ENCODE assay signal across 18 cellular contexts in the genomic region with DNA sequence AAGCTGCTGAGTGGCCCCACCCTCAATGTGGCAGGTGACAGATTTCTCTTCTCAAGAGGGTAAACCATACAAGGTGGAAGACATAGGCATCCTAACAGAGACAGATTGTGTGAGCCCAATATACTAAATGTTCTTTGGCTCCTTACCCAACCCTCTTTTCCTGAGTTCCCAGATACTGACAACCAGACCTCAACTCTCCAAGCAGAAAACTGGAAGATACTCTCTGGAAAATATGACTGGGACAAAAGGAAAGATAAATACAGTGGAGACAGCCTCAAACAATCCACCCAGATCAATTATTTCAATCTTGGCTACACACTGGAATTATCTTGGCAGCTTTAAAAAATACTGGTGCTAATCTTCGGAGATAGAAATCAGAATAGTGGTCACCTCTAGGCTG. TPM values are rescaled to one million over a fixed set of nuclear protein-coding genes. Genes with fewer than 3 reads are reported as not detected.
A peak's percentile ranks its signal among the peaks of the same experiment; 100 is the strongest.
DNase-seq lines count a peak whose midpoint lies in the region; ATAC-seq and TF ChIP-seq lines count a peak whose summit lies in the region.
"Had no signal": no experiment of that assay in that cellular context is flagged by ENCODE, and none has a peak within 500 bp of the region (broad histone marks: within the 10 kb centered on the region; RNA-seq: fewer than 3 reads in every experiment).

No MANE protein-coding gene starts in this region.

- H3K4me1 ChIP-seq in right cardiac atrium (ENCODE audit: control insufficient read depth, insufficient read depth, low read length) = peaks cover 11% of the 10 kb centered on the region
- peaks cover 52% of the 10 kb centered on the region for H3K4me1 ChIP-seq in left ventricle myocardium inferior
- 0 out of 2 replicates have a peak, but pooled peaks cover 3% of the 10 kb centered on the region for H3K4me1 ChIP-seq in Panc1 (ENCODE audit: control insufficient read depth, insufficient read depth, low read length)
- H3K4me1 ChIP-seq in aorta (ENCODE audit: control insufficient read depth in 1 of 2, insufficient read depth in 2 of 2, low read length in 2 of 2) = peaks cover 3% of the 10 kb centered on the region in 2 donors
- H3K4me1 ChIP-seq: BE2C had no signal

- 65% methylated on average over 1 of the region's 1 CpG for WGBS in right cardiac atrium
- WGBS in aorta, 2 donors = 29 to 35% methylated on average over 1 of the region's 1 CpG

- no peaks in the 10 kb centered on the region for H3K9me3 ChIP-seq in right cardiac atrium (ENCODE audit: control insufficient read depth, low read length)
- no peaks in the 10 kb centered on the region for H3K9me3 ChIP-seq in left ventricle myocardium inferior (replicated peaks)
- no peaks in the 10 kb centered on the region for H3K9me3 ChIP-seq in Panc1 (ENCODE audit: control insufficient read depth, insufficient read depth, low read depth, low read length)
- no peaks in the 10 kb centered on the region for H3K9me3 ChIP-seq in aorta (ENCODE audit: control insufficient read depth, low read length)
- H3K9me3 ChIP-seq: BE2C, BLaER1, Caco-2 had no signal

- no peak for DNase-seq in right cardiac atrium
- no peak for DNase-seq in left ventricle myocardium inferior
- DNase-seq in Panc1 (ENCODE audit: low read depth, low spot score) = no peak
- DNase-seq in aorta = no peak
- DNase-seq in stimulated activated naive CD4-positive, alpha-beta T cell (lab: John Stamatoyannopoulos, UW) = no peak
- no peak for DNase-seq in COLO829 (ENCODE audit: low spot score)
- DNase-seq: 8988T; ACHN; BE2C; C1 segment of cervical spinal cord; Caco-2; Calu3; CD4-positive, alpha-beta memory T cell; CD4-positive, CD25-positive, alpha-beta regulatory T cell; CD8-positive, alpha-beta memory T cell; DMS79 treated with DMSO at 0.1 percent for 48 hours; GF-D8 had no signal

- ATAC-seq in right cardiac atrium = peak; percentile 45 to 64
- no peak for ATAC-seq in Panc1
- peak; percentile 33 for ATAC-seq in aorta (ENCODE audit: low FRiP score)

- no peaks in the 10 kb centered on the region for H3K27me3 ChIP-seq in right cardiac atrium (ENCODE audit: control insufficient read depth, insufficient read depth)
- no peaks in the 10 kb centered on the region for H3K27me3 ChIP-seq in left ventricle myocardium inferior (ENCODE audit: low read depth)
- H3K27me3 ChIP-seq in Panc1 (ENCODE audit: control insufficient read depth, insufficient read depth, low read length) = no peaks in the 10 kb centered on the region
- H3K27me3 ChIP-seq in aorta (ENCODE audit: control insufficient read depth in 1 of 2, insufficient read depth in 2 of 2, low read length in 1 of 2) = no peaks in the 10 kb centered on the region
- H3K27me3 ChIP-seq: BE2C, BLaER1 had no signal

- BruUV-seq in Panc1 (replicated peaks; lab: Mats Ljungman, UMichigan) = TSS peak; percentile 38

- no peaks in the 10 kb centered on the region for H3K36me3 ChIP-seq in left ventricle myocardium inferior
- H3K36me3 ChIP-seq in Panc1 (ENCODE audit: control insufficient read depth, insufficient read depth, low read length) = no peaks in the 10 kb centered on the region
- H3K36me3 ChIP-seq in aorta (ENCODE audit: control insufficient read depth in 1 of 2, insufficient read depth in 2 of 2, low read length in 1 of 2) = no peaks in the 10 kb centered on the region
- H3K36me3 ChIP-seq: BE2C had no signal

- intact Hi-C loops in right cardiac atrium (cut with DNase I) (no loop called here), left ventricle myocardium inferior (cut with micrococcal nuclease) (no loop called here), Panc1 (cut with micrococcal nuclease; ENCODE audit: unreplicated experiment) (no loop called here), aorta (cut with DNase I) (no loop called here)

- H3K4me3 ChIP-seq in right cardiac atrium (ENCODE audit: low read length) (no peak overlapping the region), left ventricle myocardium inferior (no peak overlapping the region), Panc1 (ENCODE audit: low read depth in 2 of 2, low read length in 2 of 2) (no peak overlapping the region), aorta (ENCODE audit: low read length in 2 of 2) (no peak overlapping the region)
- H3K4me3 ChIP-seq: BLaER1 had no signal

- H3K27ac ChIP-seq in right cardiac atrium (ENCODE audit: low read length) (no peak overlapping the region), left ventricle myocardium inferior (replicated peaks) (no peak overlapping the region), Panc1 (ENCODE audit: low read length) (no peak overlapping the region), aorta (ENCODE audit: low read depth in 1 of 2, low read length in 2 of 2) (no peak overlapping the region)
- H3K27ac ChIP-seq: BLaER1 had no signal

- in situ Hi-C loops in Panc1 (cut with HindIII; ENCODE audit: low pct_unique_long_range_greater_than_20kb, low sequenced_read_pairs) = no loop called here

- TF ChIP-seq CTCF in left ventricle myocardium inferior (IDR thresholded peaks at IDR 0.05; ENCODE audit: borderline replicate concordance) (no peak), Panc1 (IDR thresholded peaks at IDR 0.05) (no peak)

- CTCF ChIA-PET in Panc1 (lab: Charles Lee) = no interaction called here

- POLR2A ChIA-PET in Panc1 (lab: Charles Lee) = no interaction called here

RNA-seq across cellular contexts. Expression of a gene that starts 6.5 kb away (rescaled TPM):
- total RNA-seq in right cardiac atrium (10 to 100 TPM; 42.9 to 58.1 (median 48.6) TPM), left ventricle myocardium inferior (30.4 TPM), Panc1 (2021; ENCODE audit: unreplicated experiment) (21.2 TPM), aorta (10 to 100 TPM; 47.5 to 54.7 TPM)
- polyA plus RNA-seq in right cardiac atrium (5.9 TPM), aorta (10 to 100 TPM in 1 of 2 donors, 1 to 10 TPM in 1; 8.3 to 10.5 TPM)
- 4.7 TPM for polyA plus RNA-seq in Panc1 (2012; ENCODE audit: insufficient read length)

RNA-seq across cellular contexts. Expression of a gene that starts 53.5 kb away (rescaled TPM):
- total RNA-seq in right cardiac atrium = 100 to 1,000 TPM; 670 to 740 (median 678) TPM
- 1,138 TPM for polyA plus RNA-seq in right cardiac atrium
- total RNA-seq in left ventricle myocardium inferior = 552 TPM
- total RNA-seq in Panc1 (2021; ENCODE audit: unreplicated experiment) = 446 TPM
- polyA plus RNA-seq in Panc1 (2012; ENCODE audit: insufficient read length) = 459 TPM
- total RNA-seq in aorta = 100 to 1,000 TPM; 778 to 824 TPM
- 1,000 to 10,000 TPM; 1,953 to 3,435 TPM for polyA plus RNA-seq in aorta
